ENCODE assay signal across 8 cellular contexts in the genomic region with DNA sequence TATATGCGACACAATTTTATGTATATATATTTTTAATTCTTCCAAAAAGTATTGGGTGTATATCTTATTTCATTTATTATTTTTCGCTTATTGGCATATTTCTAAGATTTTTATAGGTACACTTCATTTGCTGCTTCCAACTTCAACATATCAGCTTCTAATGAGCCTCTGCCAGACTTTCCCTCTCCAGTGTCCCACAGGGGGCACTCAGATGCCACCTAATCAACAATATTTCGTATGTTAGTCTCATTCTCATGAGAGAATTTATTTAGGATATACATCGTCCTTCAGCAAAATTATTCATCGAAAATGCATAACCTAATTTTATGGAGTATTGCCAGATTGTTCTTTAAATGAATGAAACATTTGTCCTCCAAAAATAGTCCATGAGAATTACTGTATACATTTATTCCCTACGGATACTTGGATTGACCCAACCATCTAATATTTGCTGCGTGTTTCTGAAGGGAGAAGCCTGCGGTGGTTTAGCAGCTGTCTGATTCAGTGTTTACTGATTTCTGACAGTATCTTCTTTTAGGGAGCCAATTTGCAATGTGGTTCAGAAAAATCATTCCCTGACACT.
DNase-seq lines count a peak whose midpoint lies in the region; ATAC-seq and TF ChIP-seq lines count a peak whose summit lies in the region.

No MANE protein-coding gene starts in this region.

- no peak overlapping the region for H3K4me3 ChIP-seq in CD8-positive, alpha-beta memory T cell (ENCODE audit: low read length)
- H3K4me3 ChIP-seq in Peyer's patch (no peak overlapping the region), astrocyte of the cerebellum (ENCODE audit: low read depth, low read length) (no peak overlapping the region)

- TF ChIP-seq CTCF in Peyer's patch (IDR thresholded peaks at IDR 0.05) (peak in 5 of 6 experiments; percentile 8 to 47 (median 37)), astrocyte of the cerebellum (IDR thresholded peaks at IDR 0.05; ENCODE audit: low read depth, low read length, missing control alignments) (peak; percentile 58), glutamatergic neuron (IDR thresholded peaks at IDR 0.05; ENCODE audit: partially characterized antibody, unreplicated experiment) (no peak)

- TF ChIP-seq POLR2A in Peyer's patch (IDR thresholded peaks at IDR 0.05) = no peak

- peaks cover 10% of the 10 kb centered on the region for H3K4me1 ChIP-seq in CD8-positive, alpha-beta memory T cell (ENCODE audit: insufficient read depth, low read length)
- peaks cover 0 to 3% (median 0%) of the 10 kb centered on the region in 4 donors for H3K4me1 ChIP-seq in Peyer's patch

- H3K27me3 Mint-ChIP-seq in CD8-positive, alpha-beta memory T cell = peaks cover 1 to 4% of the 10 kb centered on the region in 2 donors
- peaks cover 0 to under 1% (median under 1%) of the 10 kb centered on the region in 3 donors for H3K27me3 Mint-ChIP-seq in naive B cell
- H3K27me3 Mint-ChIP-seq in glutamatergic neuron (ENCODE audit: unreplicated experiment) = peaks cover 5% of the 10 kb centered on the region

- DNase-seq in CD8-positive, alpha-beta memory T cell = peak; percentile 13 to 69 (median 47)
- peak; percentile 13 for DNase-seq in HK-2 (ENCODE audit: unreplicated experiment)
- DNase-seq in Peyer's patch = peak in 2 of 3 donors; percentile 45 to 60
- peak; percentile 24 for DNase-seq in astrocyte of the cerebellum (ENCODE audit: low read depth)
- DNase-seq in naive B cell = peak; percentile 35
- no peak for DNase-seq in germinal center (ENCODE audit: low spot score)
- no peak for DNase-seq in glutamatergic neuron

- POLR2A ChIA-PET in CD8-positive, alpha-beta memory T cell (lab: Charles Lee) = interaction anchor here (0.5 to 2.9 kb wide), 8 partner anchors 26 to 402 kb away, joined by 3 to 14 read pairs (median 4); no protein-coding TSS in a partner anchor

- H3K36me3 Mint-ChIP-seq in CD8-positive, alpha-beta memory T cell = peaks cover 0 to 4% (median 0%) of the 10 kb centered on the region in 3 donors
- H3K36me3 Mint-ChIP-seq in naive B cell (no peaks in the 10 kb centered on the region), glutamatergic neuron (ENCODE audit: unreplicated experiment) (no peaks in the 10 kb centered on the region)

- H3K4me3 Mint-ChIP-seq in CD8-positive, alpha-beta memory T cell = no peak overlapping the region
- H3K4me3 Mint-ChIP-seq in naive B cell = no peak overlapping the region
- no peak overlapping the region for H3K4me3 Mint-ChIP-seq in glutamatergic neuron (ENCODE audit: unreplicated experiment)

- no peaks in the 10 kb centered on the region for H3K27me3 ChIP-seq in CD8-positive, alpha-beta memory T cell (ENCODE audit: insufficient read depth, low read length, poor library complexity, severe bottlenecking)
- no peaks in the 10 kb centered on the region for H3K27me3 ChIP-seq in Peyer's patch

- no peak overlapping the region for H3K27ac ChIP-seq in CD8-positive, alpha-beta memory T cell (ENCODE audit: low read depth, low read length)
- no peak overlapping the region for H3K27ac ChIP-seq in Peyer's patch

- H3K4me1 Mint-ChIP-seq in CD8-positive, alpha-beta memory T cell = peaks cover 15 to 19% (median 16%) of the 10 kb centered on the region in 3 donors
- H3K4me1 Mint-ChIP-seq in naive B cell (peaks cover 9 to 14% (median 12%) of the 10 kb centered on the region in 3 donors), glutamatergic neuron (ENCODE audit: low read depth, unreplicated experiment) (peaks cover 2% of the 10 kb centered on the region)

- H3K9me3 ChIP-seq in CD8-positive, alpha-beta memory T cell (ENCODE audit: low read length) = no peaks in the 10 kb centered on the region
- no peaks in the 10 kb centered on the region for H3K9me3 ChIP-seq in Peyer's patch

- CTCF ChIA-PET in CD8-positive, alpha-beta memory T cell (lab: Charles Lee) = interaction anchor here (0.7 to 6.4 kb wide), 27 partner anchors 10 to 477 kb away, joined by 3 to 86 read pairs (median 4); partner anchors contain the start of genes ANXA2R and ZNF131

- ATAC-seq in naive B cell (ENCODE audit: low read depth in 2 of 2) (peak; percentile 26 to 31), HG03432 (IDR thresholded peaks at IDR 0.05; ENCODE audit: unreplicated experiment) (no peak)

- H3K36me3 ChIP-seq in CD8-positive, alpha-beta memory T cell (ENCODE audit: insufficient read depth, low read length) = no peaks in the 10 kb centered on the region
- H3K36me3 ChIP-seq in Peyer's patch = no peaks in the 10 kb centered on the region

- in situ Hi-C loops in astrocyte of the cerebellum (cut with HindIII; ENCODE audit: low sequenced_read_pairs) = no loop called here

- peak overlapping the region in 2 of 8 donors; percentile 34 to 36 for H3K27ac Mint-ChIP-seq in CD8-positive, alpha-beta memory T cell
- H3K27ac Mint-ChIP-seq in naive B cell (no peak overlapping the region), glutamatergic neuron (ENCODE audit: unreplicated experiment) (no peak overlapping the region)

- H3K9me3 Mint-ChIP-seq in CD8-positive, alpha-beta memory T cell = no peaks in the 10 kb centered on the region
- H3K9me3 Mint-ChIP-seq in naive B cell = no peaks in the 10 kb centered on the region
- H3K9me3 Mint-ChIP-seq in glutamatergic neuron (ENCODE audit: unreplicated experiment) = peaks cover 6% of the 10 kb centered on the region

Comparison
In these comparisons a context has a peak if more than half of its experiments do, and no peak if none do; other contexts are left out.
1. DNase-seq: peak in CD8-positive, alpha-beta memory T cell (5 of 5), HK-2 (single experiment), Peyer's patch (2 of 3), astrocyte of the cerebellum (single experiment) and naive B cell (single experiment); none in germinal center (single experiment) and glutamatergic neuron (single experiment).